In genomic region chr18:59954746-59955145, GRCh38 we compare ENCODE assay signal across 17 cellular contexts. TPM values are rescaled to one million over a fixed set of nuclear protein-coding genes. Genes with fewer than 3 reads are reported as not detected.
A peak's percentile ranks its signal among the peaks of the same experiment; 100 is the strongest.
DNase-seq lines count a peak whose midpoint lies in the region; ATAC-seq, FAIRE-seq and TF ChIP-seq lines count a peak whose summit lies in the region.
"Had no signal": no experiment of that assay in that cellular context is flagged by ENCODE, and none has a peak within 500 bp of the region (broad histone marks: within the 10 kb centered on the region; RNA-seq: fewer than 3 reads in every experiment).

No MANE protein-coding gene starts in this region.

- H3K4me3 Mint-ChIP-seq in chondrocyte (ENCODE audit: unreplicated experiment): no peak overlapping the region
- H3K4me3 Mint-ChIP-seq: activated CD4-positive, alpha-beta T cell treated with anti-CD3 and anti-CD28 coated beads for 36 hours; activated T-cell treated with anti-CD3 and anti-CD28 coated beads, Interleukin-2, amount 50 U/mL, for 24 hours; effector memory CD8-positive, alpha-beta T cell; natural killer cell had no signal

- peak overlapping the region; percentile 20 for H3K27ac Mint-ChIP-seq in chondrocyte (ENCODE audit: unreplicated experiment)
- H3K27ac Mint-ChIP-seq: activated CD4-positive, alpha-beta T cell treated with anti-CD3 and anti-CD28 coated beads for 36 hours; activated T-cell treated with anti-CD3 and anti-CD28 coated beads, Interleukin-2, amount 50 U/mL, for 24 hours; effector memory CD8-positive, alpha-beta T cell; natural killer cell had no signal

- ATAC-seq in omental fat pad (ENCODE audit: low FRiP score): no peak
- ATAC-seq: activated CD4-positive, alpha-beta T cell treated with anti-CD3 and anti-CD28 coated beads for 36 hours; effector memory CD8-positive, alpha-beta T cell; heart left ventricle; left ventricle myocardium superior; natural killer cell; sciatic nerve had no signal

- H3K9ac ChIP-seq in skeletal muscle satellite cell (ENCODE audit: low read depth, low read length): no peak overlapping the region

- H3K36me3 ChIP-seq in skeletal muscle satellite cell (ENCODE audit: insufficient read depth, low read length): no peaks in the 10 kb centered on the region
- H3K36me3 ChIP-seq in small intestine (ENCODE audit: control insufficient read depth in 2 of 2, insufficient read depth in 2 of 2, low read length in 2 of 2): no peaks in the 10 kb centered on the region
- H3K36me3 ChIP-seq in right atrium auricular region: no peaks in the 10 kb centered on the region
- H3K36me3 ChIP-seq: heart left ventricle had no signal

- H3K4me1 Mint-ChIP-seq in chondrocyte (ENCODE audit: low read depth): peaks cover 13% of the 10 kb centered on the region
- H3K4me1 Mint-ChIP-seq: natural killer cell had no signal

- H3K9me3 Mint-ChIP-seq in chondrocyte (ENCODE audit: low read depth): no peaks in the 10 kb centered on the region
- H3K9me3 Mint-ChIP-seq: activated T-cell treated with anti-CD3 and anti-CD28 coated beads, Interleukin-2, amount 50 U/mL, for 24 hours; effector memory CD8-positive, alpha-beta T cell; natural killer cell had no signal

- no peak for TF ChIP-seq CTCF in chondrocyte (IDR thresholded peaks at IDR 0.05)
- TF ChIP-seq CTCF in omental fat pad (IDR thresholded peaks at IDR 0.05): no peak
- TF ChIP-seq CTCF in right atrium auricular region (IDR thresholded peaks at IDR 0.05): no peak

- H3K4me1 ChIP-seq in skeletal muscle satellite cell (ENCODE audit: control insufficient read depth, insufficient read depth, low read length) (peaks cover 63% of the 10 kb centered on the region), small intestine (ENCODE audit: control insufficient read depth in 2 of 2, insufficient read depth in 1 of 2, low read depth in 1 of 2, low read length in 1 of 2) (no peaks in the 10 kb centered on the region), right atrium auricular region (no peaks in the 10 kb centered on the region)

- no peaks in the 10 kb centered on the region for H3K36me3 Mint-ChIP-seq in chondrocyte (ENCODE audit: low read depth)
- H3K36me3 Mint-ChIP-seq: natural killer cell had no signal

- H3K27me3 Mint-ChIP-seq in chondrocyte (ENCODE audit: low read depth): no peaks in the 10 kb centered on the region
- H3K27me3 Mint-ChIP-seq: effector memory CD8-positive, alpha-beta T cell had no signal

- H3K27ac ChIP-seq in small intestine (ENCODE audit: low read depth in 1 of 2, low read length in 1 of 2) (no peak overlapping the region), right atrium auricular region (no peak overlapping the region)
- H3K27ac ChIP-seq: heart left ventricle had no signal

- WGBS in small intestine, 3 donors: 71 to 82% (median 73%) methylated on average over 2 of the region's 2 CpGs

- DNase-seq in Daoy (ENCODE audit: low read depth) (peak; percentile 3), NCI-H226 (peak; percentile 50), chondrocyte (ENCODE audit: low spot score) (no peak), omental fat pad (ENCODE audit: low spot score) (no peak), small intestine (no peak), right atrium auricular region (ENCODE audit: low spot score) (no peak)
- DNase-seq: activated CD4-positive, alpha-beta T cell treated with anti-CD3 and anti-CD28 coated beads for 36 hours; activated T-cell treated with anti-CD3 and anti-CD28 coated beads, Interleukin-2, amount 50 U/mL, for 24 hours; effector memory CD8-positive, alpha-beta T cell; heart left ventricle; KG1; left ventricle myocardium superior; natural killer cell; NCI-H2081 treated with DMSO at 0.1 percent for 48 hours; NK-92 treated with Interleukin-12 subunit alpha and Interleukin-12 subunit beta, amount 100 ng/mL, for 24 hours had no signal

- no peaks in the 10 kb centered on the region for H3K9me3 ChIP-seq in skeletal muscle satellite cell (replicated peaks; ENCODE audit: low read length)
- H3K9me3 ChIP-seq in small intestine (ENCODE audit: control insufficient read depth, low read depth): no peaks in the 10 kb centered on the region
- no peaks in the 10 kb centered on the region for H3K9me3 ChIP-seq in right atrium auricular region
- H3K9me3 ChIP-seq: heart left ventricle had no signal

- H3K4me3 ChIP-seq in skeletal muscle satellite cell (ENCODE audit: low read length) (no peak overlapping the region), small intestine (ENCODE audit: low read depth in 1 of 2, low read length in 2 of 2) (no peak overlapping the region), right atrium auricular region (no peak overlapping the region)
- H3K4me3 ChIP-seq: heart left ventricle had no signal

- FAIRE-seq in small intestine (lab: Jason Lieb, UNC): no peak

- H3K27me3 ChIP-seq in skeletal muscle satellite cell (ENCODE audit: control insufficient read depth, insufficient read depth, low read length) (no peaks in the 10 kb centered on the region), small intestine (ENCODE audit: control insufficient read depth in 2 of 2, insufficient read depth in 2 of 2, low read length in 2 of 2) (no peaks in the 10 kb centered on the region), right atrium auricular region (no peaks in the 10 kb centered on the region)
- H3K27me3 ChIP-seq: heart left ventricle had no signal

- H3K4me2 ChIP-seq in skeletal muscle satellite cell (ENCODE audit: low read length): peak overlapping the region; percentile 9

RNA-seq across cellular contexts. Expression of gene PMAIP1, which starts 55.0 kb away (rescaled TPM):
- total RNA-seq in Daoy (2014; rRNA removed; shearing (Covaris generic)): 47.8 and 57.9 TPM in 2 replicates
- total RNA-seq in chondrocyte (4.1 to 9.9 TPM (median 8.0 TPM) in 3 replicates), omental fat pad (1 to 10 TPM in 3 of 4 donors, not detected in 1; 1.3 to 5.4 (median 2.8) TPM), right atrium auricular region (under 1 TPM; 0.22 to 0.75 TPM)
- total RNA-seq in skeletal muscle satellite cell (2012; rRNA removed): 20.5 and 24.5 TPM in 2 replicates
- polyA plus RNA-seq in small intestine: 1 to 10 TPM; 1.4 to 7.5 (median 1.8) TPM

Comparison
In these comparisons a context has a peak if more than half of its experiments do, and no peak if none do; other contexts are left out.
1. DNase-seq: peak in Daoy (single experiment) and NCI-H226 (single experiment); none in chondrocyte (single experiment), omental fat pad (single experiment), small intestine (single experiment) and right atrium auricular region (single experiment).